Comparison of ENCODE assay signal across 11 cellular contexts in the genomic region with DNA sequence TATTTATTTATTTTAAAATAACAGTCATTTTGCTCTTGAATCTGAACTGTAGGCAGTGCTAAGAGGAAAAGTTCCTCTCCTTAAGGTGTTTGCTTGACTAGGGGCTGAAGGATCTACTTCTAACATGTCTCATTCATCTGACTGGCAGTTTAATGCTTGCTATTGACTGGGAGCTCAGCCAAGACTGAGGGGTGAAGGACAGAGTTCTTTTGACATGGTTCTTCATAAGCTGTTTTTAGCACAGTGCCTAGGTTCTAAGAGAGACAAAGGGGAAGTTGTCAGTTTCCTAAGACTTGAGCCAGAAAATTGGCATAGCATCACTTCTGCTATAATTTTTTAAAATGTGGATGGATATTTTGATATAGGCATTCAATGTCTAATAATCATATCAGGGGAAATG.
DNase-seq lines count a peak whose midpoint lies in the region; ATAC-seq and TF ChIP-seq lines count a peak whose summit lies in the region.
"Had no signal": no experiment of that assay in that cellular context is flagged by ENCODE, and none has a peak within 500 bp of the region (broad histone marks: within the 10 kb centered on the region; RNA-seq: fewer than 3 reads in every experiment).

No MANE protein-coding gene starts in this region.

- H3K4me1 ChIP-seq in lung (ENCODE audit: control insufficient read depth in 2 of 2, insufficient read depth in 2 of 2, low read length in 2 of 2) (no peaks in the 10 kb centered on the region), osteoblast (ENCODE audit: insufficient read depth, low read length) (no peaks in the 10 kb centered on the region)

- H3K4me3 ChIP-seq in lung = no peak overlapping the region
- H3K4me3 ChIP-seq in osteoblast (ENCODE audit: insufficient read depth, low read length) = no peak overlapping the region

- H3K27ac ChIP-seq in lung (ENCODE audit: low read depth in 1 of 2, low read length in 1 of 2) = no peak overlapping the region
- no peak overlapping the region for H3K27ac ChIP-seq in osteoblast (ENCODE audit: low read depth, low read length)

- no peaks in the 10 kb centered on the region for H4K20me1 ChIP-seq in osteoblast (ENCODE audit: insufficient read depth, low read length)

- DNase-seq in DMS79 treated with DMSO at 0.1 percent for 48 hours (lab: John Stamatoyannopoulos, UW) (peak; percentile 87), SKM-1 treated with dmso at 0.1 percent for 144 hours (lab: John Stamatoyannopoulos, UW; ENCODE audit: unreplicated experiment) (peak; percentile 90), lung (ENCODE audit: low spot score) (peak; percentile 35), SW 1271 (lab: John Stamatoyannopoulos, UW) (no peak), osteoblast (ENCODE audit: insufficient read length, low spot score, missing footprints) (no peak), HK-2 (ENCODE audit: unreplicated experiment) (no peak)
- DNase-seq in activated CD4-positive, alpha-beta T cell treated with anti-CD3 and anti-CD28 coated beads, Interleukin-2, amount 50 U/mL, for 4 hours = no peak
- DNase-seq: CD4-positive, CD25-positive, alpha-beta regulatory T cell; occipital lobe had no signal

- H2AFZ ChIP-seq in osteoblast (ENCODE audit: low read length) = no peak overlapping the region

- H3K36me3 ChIP-seq in lung (ENCODE audit: control insufficient read depth in 2 of 2, insufficient read depth in 2 of 2, low read length in 2 of 2) (no peaks in the 10 kb centered on the region), osteoblast (ENCODE audit: insufficient read depth, low read length) (no peaks in the 10 kb centered on the region)

- ATAC-seq in HG02885 (IDR thresholded peaks at IDR 0.05; ENCODE audit: poor library complexity, unreplicated experiment) = peak; percentile 56
- ATAC-seq in lung (ENCODE audit: insufficient read depth, low FRiP score) = peak; percentile 47
- ATAC-seq: stimulated activated effector memory CD8-positive, alpha-beta T cell treated with anti-CD3 and anti-CD28 coated beads, Interleukin-12 subunit alpha, Interleukin-12 subunit beta, amount 100 ng/mL, for 72 hours had no signal

- H3K79me2 ChIP-seq in osteoblast (ENCODE audit: insufficient read depth, low read length) = peaks cover 6% of the 10 kb centered on the region

- H3K9me3 ChIP-seq in lung (ENCODE audit: control insufficient read depth in 2 of 2, insufficient read depth in 1 of 2, low read length in 1 of 2) = peaks cover 0 to 5% of the 10 kb centered on the region in 2 donors
- no peaks in the 10 kb centered on the region for H3K9me3 ChIP-seq in osteoblast (ENCODE audit: low read depth, low read length)

- H3K27me3 ChIP-seq in lung (ENCODE audit: control insufficient read depth, insufficient read depth) (no peaks in the 10 kb centered on the region), osteoblast (ENCODE audit: insufficient read depth, low read length) (no peaks in the 10 kb centered on the region)

- TF ChIP-seq CTCF in lung (IDR thresholded peaks at IDR 0.05; ENCODE audit: control extremely low read depth, extremely low read depth) (no peak), osteoblast (IDR thresholded peaks at IDR 0.05; ENCODE audit: extremely low read depth, low read depth, low read length) (no peak)

- H3K4me2 ChIP-seq in osteoblast (ENCODE audit: insufficient read depth, low read length) = no peak overlapping the region

Comparison
In these comparisons a context has a peak if more than half of its experiments do, and no peak if none do; other contexts are left out.
1. DNase-seq: peak in DMS79 treated with DMSO at 0.1 percent for 48 hours (single experiment), SKM-1 treated with dmso at 0.1 percent for 144 hours (single experiment) and lung (single experiment); none in SW 1271 (0 of 2), osteoblast (single experiment), activated CD4-positive, alpha-beta T cell treated with anti-CD3 and anti-CD28 coated beads, Interleukin-2, amount 50 U/mL, for 4 hours (0 of 2) and HK-2 (single experiment).